In genomic region chr12:69386921-69387320, GRCh38 we compare ENCODE assay signal across 33 cellular contexts. TPM values are rescaled to one million over a fixed set of nuclear protein-coding genes. Genes with fewer than 3 reads are reported as not detected.
"Had no signal": no experiment of that assay in that cellular context is flagged by ENCODE, and none has a peak within 500 bp of the region (broad histone marks: within the 10 kb centered on the region; RNA-seq: fewer than 3 reads in every experiment).

No MANE protein-coding gene starts in this region.

- H3K27me3 ChIP-seq: body of pancreas, esophagus squamous epithelium, gastroesophageal sphincter, heart right ventricle, hepatocyte had no signal

- ATAC-seq: body of pancreas; effector memory CD8-positive, alpha-beta T cell; gastroesophageal sphincter; heart right ventricle had no signal

- H3K9me3 ChIP-seq: body of pancreas, esophagus squamous epithelium, gastroesophageal sphincter, heart right ventricle had no signal

- H3K9me3 Mint-ChIP-seq: activated CD4-positive, alpha-beta memory T cell treated with anti-CD3 and anti-CD28 coated beads, Interleukin-2, amount 10 ng/mL, durations not matched to agents 7 days and 5 days; activated CD4-positive, alpha-beta T cell treated with anti-CD3 and anti-CD28 coated beads, Interleukin-2, amount 10 ng/mL, durations not matched to agents 7 days and 5 days; activated T-cell treated with anti-CD3 and anti-CD28 coated beads, Interleukin-2, amount 50 U/mL, for 4 hours; effector memory CD8-positive, alpha-beta T cell had no signal

- H3K4me3 ChIP-seq: body of pancreas, esophagus squamous epithelium, gastroesophageal sphincter, heart right ventricle, hepatocyte had no signal

- H2AFZ ChIP-seq: hepatocyte had no signal

- H3K79me2 ChIP-seq: hepatocyte had no signal

- H3K4me1 ChIP-seq: body of pancreas, gastroesophageal sphincter, heart right ventricle had no signal

- DNase-seq: activated CD4-positive, alpha-beta memory T cell treated with anti-CD3 and anti-CD28 coated beads, Interleukin-2, amount 10 ng/mL, durations not matched to agents 7 days and 5 days; activated CD4-positive, alpha-beta T cell treated with anti-CD3 and anti-CD28 coated beads, Interleukin-2, amount 10 ng/mL, durations not matched to agents 7 days and 5 days; activated CD4-positive, alpha-beta T cell treated with anti-CD3 and anti-CD28 coated beads, Interleukin-2, amount 50 U/mL, for 4 hours; activated CD8-positive, alpha-beta memory T cell treated with anti-CD3 and anti-CD28 coated beads, Interleukin-2, amount 50 U/mL, for 48 hours; activated effector memory CD4-positive, alpha-beta T cell treated with Interleukin-2 at 50 U/mL for 16 hours; activated gamma-delta T cell treated with Interleukin-2 at 50 U/mL for 16 hours; activated naive CD4-positive, alpha-beta T cell treated with anti-CD3 and anti-CD28 coated beads, Interleukin-2, amount 50 U/mL, for 16 hours; activated naive CD4-positive, alpha-beta T cell treated with Interleukin-2 at 50 U/mL for 16 hours; activated T-cell treated with anti-CD3 and anti-CD28 coated beads for 4 hours; activated T-cell treated with anti-CD3 and anti-CD28 coated beads, Interleukin-2, amount 50 U/mL, for 4 hours; amniotic stem cell; anterior cingulate cortex; body of pancreas; caudate nucleus; cortex of kidney; dermis blood vessel endothelial cell; effector CD4-positive, alpha-beta T cell; effector memory CD8-positive, alpha-beta T cell; esophagus squamous epithelium; foreskin melanocyte; heart right ventricle; T-helper 1 cell; T-helper 2 cell had no signal

- FAIRE-seq: colon, endothelial cell of umbilical vein had no signal

- H3K27me3 Mint-ChIP-seq: activated CD4-positive, alpha-beta memory T cell treated with anti-CD3 and anti-CD28 coated beads, Interleukin-2, amount 10 ng/mL, durations not matched to agents 7 days and 5 days; activated CD4-positive, alpha-beta T cell treated with anti-CD3 and anti-CD28 coated beads, Interleukin-2, amount 10 ng/mL, durations not matched to agents 7 days and 5 days; activated naive CD8-positive, alpha-beta T cell; effector memory CD8-positive, alpha-beta T cell had no signal

- H3K27ac ChIP-seq: body of pancreas, epithelial cell of prostate, esophagus squamous epithelium, gastroesophageal sphincter, heart right ventricle, hepatocyte had no signal

- H3K4me3 Mint-ChIP-seq: activated CD4-positive, alpha-beta memory T cell treated with anti-CD3 and anti-CD28 coated beads, Interleukin-2, amount 10 ng/mL, durations not matched to agents 7 days and 5 days; activated CD4-positive, alpha-beta T cell treated with anti-CD3 and anti-CD28 coated beads, Interleukin-2, amount 10 ng/mL, durations not matched to agents 7 days and 5 days; activated naive CD8-positive, alpha-beta T cell; activated T-cell treated with anti-CD3 and anti-CD28 coated beads, Interleukin-2, amount 50 U/mL, for 4 hours; effector memory CD8-positive, alpha-beta T cell had no signal

- H3K27ac Mint-ChIP-seq: activated CD4-positive, alpha-beta memory T cell treated with anti-CD3 and anti-CD28 coated beads, Interleukin-2, amount 10 ng/mL, durations not matched to agents 7 days and 5 days; activated CD4-positive, alpha-beta T cell treated with anti-CD3 and anti-CD28 coated beads, Interleukin-2, amount 10 ng/mL, durations not matched to agents 7 days and 5 days; activated naive CD8-positive, alpha-beta T cell; effector memory CD8-positive, alpha-beta T cell had no signal

- H3K4me2 ChIP-seq: hepatocyte had no signal

RNA-seq across cellular contexts. Expression of gene LYZ, which starts 38.7 kb away (rescaled TPM):
- total RNA-seq: activated CD4-positive, alpha-beta T cell treated with anti-CD3 and anti-CD28 coated beads, Interleukin-2, amount 10 ng/mL, durations not matched to agents 7 days and 5 days; chondrocyte; dermis blood vessel endothelial cell; endothelial cell of umbilical vein; fibroblast of villous mesenchyme; glomerular endothelial cell had no signal
- polyA plus RNA-seq: endothelial cell of umbilical vein, fibroblast of lung had no signal
